16 cellular contexts compared by ENCODE assay signal in the genomic region with DNA sequence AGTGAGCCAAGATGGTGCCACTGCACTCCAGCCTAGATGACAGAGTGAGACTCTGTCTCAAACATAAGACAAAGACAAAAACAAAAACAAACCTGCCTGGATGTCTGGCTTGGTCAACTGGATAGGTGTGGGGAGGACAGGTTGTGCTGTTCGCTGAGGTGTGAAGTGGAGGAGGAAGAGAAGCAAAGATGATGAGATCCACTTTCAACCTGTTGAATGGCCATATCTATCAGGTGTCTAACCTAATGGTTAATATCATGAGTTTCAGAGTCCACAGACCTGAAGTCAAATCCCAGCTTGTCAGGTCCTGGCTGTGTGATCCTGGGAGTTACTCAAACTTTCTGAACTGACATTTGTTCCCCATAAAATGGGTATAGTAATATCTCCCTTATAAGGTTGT. TPM values are rescaled to one million over a fixed set of nuclear protein-coding genes. Genes with fewer than 3 reads are reported as not detected.
"Had no signal": no experiment of that assay in that cellular context is flagged by ENCODE, and none has a peak within 500 bp of the region (broad histone marks: within the 10 kb centered on the region; RNA-seq: fewer than 3 reads in every experiment).

No MANE protein-coding gene starts in this region.

- H3K4me3 ChIP-seq: ascending aorta, cardiac muscle cell, SJCRH30, SK-N-MC had no signal

- H3K9me3 Mint-ChIP-seq: activated CD4-positive, alpha-beta memory T cell treated with anti-CD3 and anti-CD28 coated beads for 36 hours; activated naive CD4-positive, alpha-beta T cell treated with anti-CD3 and anti-CD28 coated beads, Interleukin-2, amount 10 ng/mL, durations not matched to agents 7 days and 5 days; activated naive CD8-positive, alpha-beta T cell treated with anti-CD3 and anti-CD28 coated beads, Interleukin-2, amount 10 ng/mL, durations not matched to agents 7 days and 5 days; activated T-cell treated with anti-CD3 and anti-CD28 coated beads, Interleukin-2, amount 50 U/mL, for 4 hours; activated T-helper 1 cell treated with anti-CD3 and anti-CD28 coated beads, Interleukin-12 subunit alpha, Interleukin-12 subunit beta, Interleukin-2, Interleukin-4 antibody, amounts not matched to agents 30 ng/mL and 10 ng/mL and 1 ng/mL, durations not matched to agents 14 hours and 24 hours and 36 hours; central memory CD8-positive, alpha-beta T cell; T-helper 2 cell treated with Interferon-gamma antibody and Interleukin-4, amounts not matched to agents 5 μg/mL and 100 μg/mL, for 36 hours had no signal

- H3K27ac Mint-ChIP-seq: activated CD4-positive, alpha-beta memory T cell treated with anti-CD3 and anti-CD28 coated beads for 36 hours; activated naive CD4-positive, alpha-beta T cell treated with anti-CD3 and anti-CD28 coated beads, Interleukin-2, amount 10 ng/mL, durations not matched to agents 7 days and 5 days; activated naive CD8-positive, alpha-beta T cell treated with anti-CD3 and anti-CD28 coated beads, Interleukin-2, amount 10 ng/mL, durations not matched to agents 7 days and 5 days; T-helper 2 cell treated with Interferon-gamma antibody and Interleukin-4, amounts not matched to agents 5 μg/mL and 100 μg/mL, for 36 hours had no signal

- H3K4me1 Mint-ChIP-seq: activated naive CD4-positive, alpha-beta T cell treated with anti-CD3 and anti-CD28 coated beads, Interleukin-2, amount 10 ng/mL, durations not matched to agents 7 days and 5 days; central memory CD8-positive, alpha-beta T cell had no signal

- H3K4me2 ChIP-seq: KMS-11 had no signal

- H3K36me3 ChIP-seq: ascending aorta, cardiac muscle cell, SJCRH30 had no signal

- H3K27me3 ChIP-seq: ascending aorta, cardiac muscle cell, SJCRH30 had no signal

- H3K36me3 Mint-ChIP-seq: activated CD4-positive, alpha-beta memory T cell treated with anti-CD3 and anti-CD28 coated beads for 36 hours; activated naive CD4-positive, alpha-beta T cell treated with anti-CD3 and anti-CD28 coated beads, Interleukin-2, amount 10 ng/mL, durations not matched to agents 7 days and 5 days; activated naive CD8-positive, alpha-beta T cell treated with anti-CD3 and anti-CD28 coated beads, Interleukin-2, amount 10 ng/mL, durations not matched to agents 7 days and 5 days had no signal

- H3K27ac ChIP-seq: ascending aorta, cardiac muscle cell, KMS-11, SJCRH30, SK-N-MC had no signal

- H3K9ac ChIP-seq: KMS-11 had no signal

- H3K4me1 ChIP-seq: ascending aorta, SJCRH30 had no signal

- FAIRE-seq: TTC549 had no signal

- H3K9me3 ChIP-seq: ascending aorta, SJCRH30 had no signal

- H3K27me3 Mint-ChIP-seq: activated CD4-positive, alpha-beta memory T cell treated with anti-CD3 and anti-CD28 coated beads for 36 hours; central memory CD8-positive, alpha-beta T cell had no signal

- H3K4me3 Mint-ChIP-seq: activated CD4-positive, alpha-beta memory T cell treated with anti-CD3 and anti-CD28 coated beads for 36 hours; activated naive CD4-positive, alpha-beta T cell treated with anti-CD3 and anti-CD28 coated beads, Interleukin-2, amount 10 ng/mL, durations not matched to agents 7 days and 5 days; activated naive CD8-positive, alpha-beta T cell treated with anti-CD3 and anti-CD28 coated beads, Interleukin-2, amount 10 ng/mL, durations not matched to agents 7 days and 5 days; activated T-cell treated with anti-CD3 and anti-CD28 coated beads, Interleukin-2, amount 50 U/mL, for 4 hours; activated T-helper 1 cell treated with anti-CD3 and anti-CD28 coated beads, Interleukin-12 subunit alpha, Interleukin-12 subunit beta, Interleukin-2, Interleukin-4 antibody, amounts not matched to agents 30 ng/mL and 10 ng/mL and 1 ng/mL, durations not matched to agents 14 hours and 24 hours and 36 hours; central memory CD8-positive, alpha-beta T cell; T-helper 2 cell treated with Interferon-gamma antibody and Interleukin-4, amounts not matched to agents 5 μg/mL and 100 μg/mL, for 36 hours had no signal

RNA-seq across cellular contexts. Expression of gene CCDC177, which starts 9.7 kb away (rescaled TPM):
- total RNA-seq: activated CD4-positive, alpha-beta memory T cell treated with anti-CD3 and anti-CD28 coated beads for 36 hours; activated naive CD8-positive, alpha-beta T cell treated with anti-CD3 and anti-CD28 coated beads, Interleukin-2, amount 10 ng/mL, durations not matched to agents 7 days and 5 days; ascending aorta; cardiac muscle cell; chondrocyte; LHCN-M2; RPMI7951 had no signal
- polyA plus RNA-seq: cardiac muscle cell had no signal
